Comparison of ENCODE assay signal across 18 cellular contexts in genomic region chr7:27735165-27735564, GRCh38.
"Had no signal": no experiment of that assay in that cellular context is flagged by ENCODE, and none has a peak within 500 bp of the region (broad histone marks: within the 10 kb centered on the region; RNA-seq: fewer than 3 reads in every experiment).

No MANE protein-coding gene starts in this region.

- H3K9me3 ChIP-seq: breast epithelium, ovary had no signal

- H3K27ac ChIP-seq: breast epithelium, dorsolateral prefrontal cortex, neural progenitor cell, ovary had no signal

- H2AFZ ChIP-seq: neural progenitor cell had no signal

- H3K4me1 ChIP-seq: breast epithelium, neural progenitor cell had no signal

- H3K4me2 ChIP-seq: neural progenitor cell had no signal

- H3K36me3 ChIP-seq: breast epithelium, neural progenitor cell, ovary had no signal

- H3K27me3 ChIP-seq: breast epithelium, dorsolateral prefrontal cortex, neural progenitor cell, ovary had no signal

- H3K36me3 Mint-ChIP-seq: activated CD4-positive, alpha-beta memory T cell treated with anti-CD3 and anti-CD28 coated beads for 36 hours; activated naive CD8-positive, alpha-beta T cell treated with anti-CD3 and anti-CD28 coated beads for 36 hours; immature natural killer cell; neural progenitor cell had no signal

- ATAC-seq: esophagus mucosa, left cardiac atrium, T-cell had no signal

- DNase-seq: activated CD4-positive, alpha-beta memory T cell treated with anti-CD3 and anti-CD28 coated beads for 36 hours; activated CD4-positive, alpha-beta T cell treated with anti-CD3 and anti-CD28 coated beads for 1 hour; activated gamma-delta T cell; activated naive CD8-positive, alpha-beta T cell treated with anti-CD3 and anti-CD28 coated beads for 36 hours; activated T-cell treated with anti-CD3 and anti-CD28 coated beads, Interleukin-2, amount 50 U/mL, for 48 hours; aorta; dorsolateral prefrontal cortex; foreskin fibroblast; glutamatergic neuron; immature natural killer cell; left cardiac atrium; ovary; T-cell; T1000 had no signal

- H3K27me3 Mint-ChIP-seq: activated CD4-positive, alpha-beta memory T cell treated with anti-CD3 and anti-CD28 coated beads for 36 hours; activated naive CD8-positive, alpha-beta T cell treated with anti-CD3 and anti-CD28 coated beads for 36 hours; memory B cell had no signal

- H3K4me3 Mint-ChIP-seq: activated CD4-positive, alpha-beta memory T cell treated with anti-CD3 and anti-CD28 coated beads for 36 hours; activated naive CD8-positive, alpha-beta T cell treated with anti-CD3 and anti-CD28 coated beads for 36 hours; immature natural killer cell; memory B cell; neural progenitor cell; T-cell had no signal

- H3K9me3 Mint-ChIP-seq: activated CD4-positive, alpha-beta memory T cell treated with anti-CD3 and anti-CD28 coated beads for 36 hours; activated naive CD8-positive, alpha-beta T cell treated with anti-CD3 and anti-CD28 coated beads for 36 hours; immature natural killer cell; memory B cell; neural progenitor cell; T-cell had no signal

- H3K4me3 ChIP-seq: breast epithelium, dorsolateral prefrontal cortex, neural progenitor cell, ovary had no signal

- H3K9ac ChIP-seq: neural progenitor cell had no signal

- H3K27ac Mint-ChIP-seq: activated CD4-positive, alpha-beta memory T cell treated with anti-CD3 and anti-CD28 coated beads for 36 hours; activated naive CD8-positive, alpha-beta T cell treated with anti-CD3 and anti-CD28 coated beads for 36 hours; immature natural killer cell; memory B cell; neural progenitor cell; T-cell had no signal
